Comparison of ENCODE assay signal across 18 cellular contexts in the genomic region with DNA sequence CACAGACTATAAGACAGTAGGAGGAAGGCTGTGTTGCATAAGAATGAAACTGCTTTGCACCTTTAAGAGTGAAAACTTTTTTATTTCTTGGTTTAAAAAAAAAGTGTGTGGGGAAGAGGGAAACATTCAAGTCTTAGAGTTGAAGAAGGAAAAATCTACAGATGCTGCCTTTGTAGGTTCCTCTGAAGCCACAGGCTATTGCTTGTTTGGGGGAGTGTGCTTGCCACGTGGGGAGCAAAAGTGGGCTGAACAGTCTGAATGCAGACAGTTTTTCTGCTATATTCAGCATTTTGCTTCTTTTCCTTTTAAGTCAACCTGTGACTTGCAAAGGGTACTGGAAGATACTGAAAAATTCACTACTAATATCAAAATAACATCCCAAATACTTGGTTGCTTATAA. TPM values are rescaled to one million over a fixed set of nuclear protein-coding genes. Genes with fewer than 3 reads are reported as not detected.
DNase-seq lines count a peak whose midpoint lies in the region; TF ChIP-seq lines count a peak whose summit lies in the region.
"Had no signal": no experiment of that assay in that cellular context is flagged by ENCODE, and none has a peak within 500 bp of the region (broad histone marks: within the 10 kb centered on the region; RNA-seq: fewer than 3 reads in every experiment).

No MANE protein-coding gene starts in this region.

- TF ChIP-seq CTCF in Caco-2 (IDR thresholded peaks at IDR 0.05; ENCODE audit: insufficient read depth in 1 of 2, low read depth in 1 of 2, low read length in 1 of 2, severe bottlenecking in 1 of 2, unreplicated experiment in 1 of 2) (no peak), NB4 (IDR thresholded peaks at IDR 0.05; ENCODE audit: low read depth, low read length) (no peak), endothelial cell (IDR thresholded peaks at IDR 0.05; ENCODE audit: unreplicated experiment) (no peak), neural progenitor cell (IDR thresholded peaks at IDR 0.05) (no peak), lower leg skin (IDR thresholded peaks at IDR 0.05) (no peak), Peyer's patch (IDR thresholded peaks at IDR 0.05) (no peak)

- no peak overlapping the region for H3K9ac ChIP-seq in neural progenitor cell

- H3K4me1 Mint-ChIP-seq in Caco-2 (ENCODE audit: low read depth, unreplicated experiment) (peaks cover 27% of the 10 kb centered on the region), endothelial cell (ENCODE audit: unreplicated experiment) (peaks cover 74% of the 10 kb centered on the region), neural progenitor cell (peaks cover 50% of the 10 kb centered on the region)

- 50 to 52% methylated on average over 1 of the region's 1 CpG for WGBS in lower leg skin, 2 donors

- no peak for DNase-seq in Caco-2
- peak; percentile 39 for DNase-seq in NB4 (ENCODE audit: low read depth)
- no peak for DNase-seq in endothelial cell (ENCODE audit: low spot score)
- no peak for DNase-seq in neural progenitor cell (ENCODE audit: low spot score)
- DNase-seq in H4 (ENCODE audit: low spot score), result no peak
- DNase-seq in cerebellar cortex (ENCODE audit: low spot score), result no peak
- no peak for DNase-seq in lower leg skin (ENCODE audit: low spot score in 2 of 2)
- no peak for DNase-seq in Peyer's patch
- DNase-seq: activated CD4-positive, alpha-beta T cell treated with anti-CD3 and anti-CD28 coated beads for 48 hours; activated T-cell treated with anti-CD3 and anti-CD28 coated beads for 4 hours; COR-L47; natural killer cell; retina; stimulated activated CD4-positive, alpha-beta T cell treated with anti-CD3 and anti-CD28 coated beads, Interleukin-1b, Interleukin-23, amount 100 ng/mL, for 48 hours; trophoblast cell had no signal

- H4K20me1 ChIP-seq in neural progenitor cell (ENCODE audit: low read depth), result peaks cover 100% of the 10 kb centered on the region

- peak overlapping the region; percentile 42 for H3K27ac ChIP-seq in neural progenitor cell
- H3K27ac ChIP-seq in Peyer's patch, result peak overlapping the region in 1 of 4 donors; percentile 8

- no peaks in the 10 kb centered on the region for H3K27me3 Mint-ChIP-seq in Caco-2 (ENCODE audit: insufficient read depth, unreplicated experiment)
- H3K27me3 Mint-ChIP-seq in endothelial cell (ENCODE audit: unreplicated experiment), result peaks cover 7% of the 10 kb centered on the region
- peaks cover 2% of the 10 kb centered on the region for H3K27me3 Mint-ChIP-seq in neural progenitor cell (ENCODE audit: insufficient read depth, low read depth)

- intact Hi-C loops in Caco-2 (cut with micrococcal nuclease; ENCODE audit: unreplicated experiment) (no loop called here), lower leg skin (cut with DNase I; ENCODE audit: low total_unique reads) (no loop called here)

- H3K9me3 ChIP-seq in Caco-2, result no peaks in the 10 kb centered on the region
- H3K9me3 ChIP-seq in neural progenitor cell (ENCODE audit: low read depth), result no peaks in the 10 kb centered on the region
- no peaks in the 10 kb centered on the region for H3K9me3 ChIP-seq in Peyer's patch

- H3K27me3 ChIP-seq in Caco-2 (replicated peaks; ENCODE audit: control insufficient read depth, insufficient read depth, low read length) (no peaks in the 10 kb centered on the region), neural progenitor cell (no peaks in the 10 kb centered on the region), Peyer's patch (no peaks in the 10 kb centered on the region)

- no peak overlapping the region for H3K4me2 ChIP-seq in neural progenitor cell

- H3K36me3 ChIP-seq in Caco-2 (ENCODE audit: control insufficient read depth, insufficient read depth, low read length) (peaks cover 2% of the 10 kb centered on the region; the same call in 1 of the 2 replicates), neural progenitor cell (peaks cover 28% of the 10 kb centered on the region), Peyer's patch (peaks cover 0 to 15% (median 4%) of the 10 kb centered on the region in 3 donors)

- H3K4me1 ChIP-seq in Caco-2, result no peaks in the 10 kb centered on the region; the same call in 1 of the 2 replicates
- H3K4me1 ChIP-seq in neural progenitor cell, result peaks cover 19% of the 10 kb centered on the region
- peaks cover 0 to 10% (median 1%) of the 10 kb centered on the region in 4 donors for H3K4me1 ChIP-seq in Peyer's patch

- peaks cover 100% of the 10 kb centered on the region for H3K79me2 ChIP-seq in neural progenitor cell (ENCODE audit: low read depth)

- H2AFZ ChIP-seq in neural progenitor cell (replicated peaks), result no peak overlapping the region

- POLR2A ChIA-PET in Caco-2 (lab: Charles Lee), result no interaction called here

- H3K4me3 ChIP-seq in Caco-2 (ENCODE audit: low read depth, low read length), result no peak overlapping the region
- H3K4me3 ChIP-seq in NB4 (ENCODE audit: low read depth, low read length), result no peak overlapping the region
- no peak overlapping the region for H3K4me3 ChIP-seq in neural progenitor cell
- H3K4me3 ChIP-seq in lower leg skin (ENCODE audit: low read depth, poor library complexity, severe bottlenecking), result no peak overlapping the region
- H3K4me3 ChIP-seq in Peyer's patch, result no peak overlapping the region

- peaks cover 29% of the 10 kb centered on the region for H3F3A ChIP-seq in neural progenitor cell (ENCODE audit: low read depth)

- no TSS peak for BruUV-seq in Caco-2 (replicated peaks; lab: Mats Ljungman, UMichigan)

- H3K4me3 Mint-ChIP-seq in Caco-2 (ENCODE audit: unreplicated experiment) (no peak overlapping the region), endothelial cell (ENCODE audit: unreplicated experiment) (peak overlapping the region; percentile 38), neural progenitor cell (no peak overlapping the region)
- H3K4me3 Mint-ChIP-seq: activated naive CD8-positive, alpha-beta T cell; IgD-negative memory B cell; natural killer cell; T-helper 2 cell treated with Interferon-gamma antibody and Interleukin-4, amounts not matched to agents 5 μg/mL and 100 μg/mL, for 36 hours had no signal

- no peak for TF ChIP-seq POLR2A in NB4 (IDR thresholded peaks at IDR 0.05; ENCODE audit: extremely low read depth, insufficient read length)
- TF ChIP-seq POLR2A in lower leg skin (IDR thresholded peaks at IDR 0.05), result no peak
- no peak for TF ChIP-seq POLR2A in Peyer's patch (IDR thresholded peaks at IDR 0.05)

- H3K36me3 Mint-ChIP-seq in Caco-2 (ENCODE audit: insufficient read depth, unreplicated experiment) (peaks cover 87% of the 10 kb centered on the region), endothelial cell (ENCODE audit: low read depth, unreplicated experiment) (peaks cover 38% of the 10 kb centered on the region), neural progenitor cell (peaks cover 57% of the 10 kb centered on the region)
- H3K36me3 Mint-ChIP-seq: activated naive CD8-positive, alpha-beta T cell; natural killer cell had no signal

- H3K9me3 Mint-ChIP-seq in Caco-2 (ENCODE audit: unreplicated experiment) (no peaks in the 10 kb centered on the region), endothelial cell (ENCODE audit: unreplicated experiment) (no peaks in the 10 kb centered on the region), neural progenitor cell (peaks cover 3% of the 10 kb centered on the region)
- H3K9me3 Mint-ChIP-seq: natural killer cell; T-helper 2 cell treated with Interferon-gamma antibody and Interleukin-4, amounts not matched to agents 5 μg/mL and 100 μg/mL, for 36 hours had no signal

- H3K27ac Mint-ChIP-seq in Caco-2 (ENCODE audit: unreplicated experiment) (peak overlapping the region; percentile 17), endothelial cell (ENCODE audit: unreplicated experiment) (peak overlapping the region; percentile 62), neural progenitor cell (no peak overlapping the region)
- H3K27ac Mint-ChIP-seq: activated naive CD8-positive, alpha-beta T cell; IgD-negative memory B cell; natural killer cell; T-helper 2 cell treated with Interferon-gamma antibody and Interleukin-4, amounts not matched to agents 5 μg/mL and 100 μg/mL, for 36 hours had no signal

- CTCF ChIA-PET in Caco-2 (lab: Charles Lee), result no interaction called here

RNA-seq across cellular contexts. Expression of a gene that starts 36.9 kb away (rescaled TPM):
- total RNA-seq in Caco-2 (2022) (68.0 and 80.4 TPM in 2 replicates), endothelial cell (ENCODE audit: unreplicated experiment) (353 TPM), neural progenitor cell (ENCODE audit: low replicate concordance) (88.7 and 101 TPM in 2 replicates), lower leg skin (10 to 100 TPM; 12.1 to 41.3 (median 26.4) TPM), Peyer's patch (10 to 100 TPM in 3 of 4 donors, 1 to 10 TPM in 1; 5.8 to 38.9 (median 30.2) TPM)
- total RNA-seq in H4 (2014; rRNA removed; shearing (Covaris generic)), result 6.7 and 8.0 TPM in 2 replicates
